ENCODE assay signal across 22 cellular contexts in the genomic region with DNA sequence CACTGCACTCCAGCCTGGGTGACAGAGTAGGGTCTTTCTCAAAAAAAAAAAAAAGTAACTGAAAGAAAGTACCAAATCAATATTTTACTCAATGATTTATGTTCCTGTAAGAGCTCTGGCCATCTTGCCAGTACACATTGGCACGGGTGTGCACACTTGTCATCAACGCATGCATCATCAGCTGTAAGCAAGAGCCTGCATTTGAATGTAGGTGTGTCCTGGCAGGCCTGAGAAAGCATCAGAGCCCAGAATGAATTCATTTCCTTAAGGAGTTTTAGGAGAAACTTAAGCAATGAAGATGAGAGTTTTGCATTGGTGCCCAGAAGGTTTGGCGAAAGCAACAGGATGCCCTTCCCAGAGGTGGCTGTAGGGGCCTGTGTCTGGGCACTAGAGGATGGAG.
"Had no signal": no experiment of that assay in that cellular context is flagged by ENCODE, and none has a peak within 500 bp of the region (broad histone marks: within the 10 kb centered on the region; RNA-seq: fewer than 3 reads in every experiment).

No MANE protein-coding gene starts in this region.

- H3K79me2 ChIP-seq: parathyroid adenoma had no signal

- H3K9me3 ChIP-seq: gastrocnemius medialis, psoas muscle, right lobe of liver, tibial artery, uterus had no signal

- H2AFZ ChIP-seq: parathyroid adenoma had no signal

- H3K36me3 ChIP-seq: gastrocnemius medialis, right lobe of liver, tibial artery, upper lobe of left lung, uterus had no signal

- H3K27me3 ChIP-seq: gastrocnemius medialis, right lobe of liver, upper lobe of left lung, uterus had no signal

- H3K4me3 ChIP-seq: coronary artery, gastrocnemius medialis, lung, psoas muscle, right lobe of liver, tibial artery, upper lobe of left lung, uterus had no signal

- DNase-seq: effector CD4-positive, alpha-beta T cell; endodermal cell; gastrocnemius medialis; glutamatergic neuron; islet precursor cell; left cardiac atrium; left ventricle myocardium superior; mesendoderm; naive B cell; psoas muscle; retina; right lobe of liver; stimulated activated CD4-positive, alpha-beta T cell treated with anti-CD3 and anti-CD28 coated beads, Interleukin-4, amount 100 ng/mL, for 1 hour; stimulated activated CD8-positive, alpha-beta memory T cell treated with anti-CD3 and anti-CD28 coated beads, Interleukin-4, amount 100 ng/mL, for 48 hours; stimulated activated naive CD8-positive, alpha-beta T cell treated with anti-CD3 and anti-CD28 coated beads, Interleukin-15, Interleukin-2, amounts not matched to agents 100 U/mL and 50 U/mL, for 24 hours; tibial artery; upper lobe of left lung; uterus had no signal

- ATAC-seq: gastrocnemius medialis; left cardiac atrium; left ventricle myocardium superior; psoas muscle; right lobe of liver; stimulated activated effector memory CD8-positive, alpha-beta T cell treated with anti-CD3 and anti-CD28 coated beads, Interleukin-12 subunit alpha, Interleukin-12 subunit beta, amount 100 ng/mL, for 72 hours; stimulated activated naive CD8-positive, alpha-beta T cell treated with anti-CD3 and anti-CD28 coated beads, Interleukin-15, Interleukin-2, amounts not matched to agents 100 U/mL and 50 U/mL, for 24 hours had no signal

- H3K9ac ChIP-seq: parathyroid adenoma had no signal

- H3K27ac ChIP-seq: coronary artery, gastrocnemius medialis, parathyroid adenoma, psoas muscle, right lobe of liver, tibial artery, upper lobe of left lung, uterus had no signal

- H3K4me1 ChIP-seq: gastrocnemius medialis, parathyroid adenoma, psoas muscle, right lobe of liver, upper lobe of left lung, uterus had no signal
